In the genomic region with DNA sequence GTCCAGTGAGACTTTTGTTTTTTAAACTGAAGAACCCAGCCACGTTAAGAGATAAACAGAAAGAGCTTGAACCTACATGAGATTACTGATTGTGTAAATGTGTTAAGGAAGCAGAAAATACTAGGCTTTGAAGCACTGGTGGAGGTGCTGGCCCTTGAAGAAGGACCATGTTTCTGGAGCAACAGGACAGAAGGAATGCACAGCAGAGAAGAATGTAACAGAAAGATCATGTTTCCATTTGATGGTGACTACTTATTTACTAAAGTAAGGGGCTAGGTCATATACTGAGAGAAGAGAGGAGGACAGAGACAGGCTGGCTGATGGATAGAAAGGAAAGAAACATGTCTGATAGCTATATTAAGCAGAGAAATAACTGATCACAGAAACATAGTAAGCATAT, we compare ENCODE assay signal across 24 cellular contexts.
DNase-seq lines count a peak whose midpoint lies in the region; ATAC-seq, FAIRE-seq and TF ChIP-seq lines count a peak whose summit lies in the region.
"Had no signal": no experiment of that assay in that cellular context is flagged by ENCODE, and none has a peak within 500 bp of the region (broad histone marks: within the 10 kb centered on the region; RNA-seq: fewer than 3 reads in every experiment).

No MANE protein-coding gene starts in this region.

- H3K79me1 ChIP-seq in IMR-90 (ENCODE audit: low read depth in 1 of 2, low read length in 2 of 2): no peaks in the 10 kb centered on the region; a peak in 1 of 4 replicates

- H3K27me3 Mint-ChIP-seq in astrocyte (ENCODE audit: low read depth, unreplicated experiment): no peaks in the 10 kb centered on the region
- H3K27me3 Mint-ChIP-seq in activated T-cell treated with anti-CD3 and anti-CD28 coated beads, Interleukin-2, amount 50 U/mL, for 24 hours: no peaks in the 10 kb centered on the region
- H3K27me3 Mint-ChIP-seq: CD4-positive, CD25-positive, alpha-beta regulatory T cell; CD8-positive, alpha-beta memory T cell had no signal

- dilution Hi-C loops in IMR-90 (cut with HindIII; ENCODE audit: low sequenced_read_pairs, unreplicated experiment): no loop called here

- ATAC-seq in IMR-90 (ENCODE audit: low read depth) (peak; percentile 89), GM21619 (IDR thresholded peaks at IDR 0.05; ENCODE audit: unreplicated experiment) (no peak)
- ATAC-seq: GM23338, HCT116, HepG2 had no signal

- WGBS in IMR-90 (ENCODE audit: extremely low coverage in 2 of 2, insufficient read length in 1 of 2), 2 experiments: 80% methylated on average over 1 of the region's 1 CpG; no CpG with 5 or more reads in 1 of the 2 experiments

- no peaks in the 10 kb centered on the region for H3K79me2 ChIP-seq in astrocyte (ENCODE audit: insufficient read depth, low read length)

- CTCF ChIA-PET in IMR-90 (lab: Yijun Ruan, JAX): interaction anchor here (0.9 kb wide), 1 partner anchor 96 kb away, joined by 3 read pairs; no protein-coding TSS in a partner anchor

- no peak overlapping the region for H3K27ac Mint-ChIP-seq in astrocyte (ENCODE audit: unreplicated experiment)
- no peak overlapping the region for H3K27ac Mint-ChIP-seq in activated T-cell treated with anti-CD3 and anti-CD28 coated beads, Interleukin-2, amount 50 U/mL, for 24 hours
- H3K27ac Mint-ChIP-seq: CD4-positive, CD25-positive, alpha-beta regulatory T cell; CD8-positive, alpha-beta memory T cell; GM23338; HFFc6 had no signal

- H2AK9ac ChIP-seq in IMR-90 (replicated peaks; ENCODE audit: low read depth, low read length, poor library complexity): no peak overlapping the region

- DNase-seq in IMR-90: peak; percentile 31
- no peak for DNase-seq in astrocyte (ENCODE audit: low read depth)
- peak; percentile 8 for DNase-seq in fibroblast of the aortic adventitia (ENCODE audit: low read depth)
- peak; percentile 1 for DNase-seq in skeletal muscle cell (ENCODE audit: low read depth)
- DNase-seq in DMS79 (lab: John Stamatoyannopoulos, UW): no peak
- no peak for DNase-seq in activated T-cell treated with anti-CD3 and anti-CD28 coated beads, Interleukin-2, amount 50 U/mL, for 24 hours
- no peak for DNase-seq in ascending aorta (ENCODE audit: low spot score in 2 of 2)
- DNase-seq: ACHN; BE2C; C1 segment of cervical spinal cord; CD4-positive, CD25-positive, alpha-beta regulatory T cell; CD8-positive, alpha-beta memory T cell; COR-L47; DMS 273 treated with DMSO at 0.1 percent for 48 hours; DMS53; GDM1; H7; HFFc6 had no signal

- H4K5ac ChIP-seq in IMR-90 (ENCODE audit: low read depth, low read length): no peak overlapping the region

- no peak overlapping the region for H2AK5ac ChIP-seq in IMR-90 (ENCODE audit: low read depth, low read length)

- no peak overlapping the region for H2AFZ ChIP-seq in IMR-90 (replicated peaks; ENCODE audit: low read length, poor library complexity)
- H2AFZ ChIP-seq in astrocyte (ENCODE audit: low read depth, low read length): no peak overlapping the region
- H2AFZ ChIP-seq: GM23338 had no signal

- no peak overlapping the region for H4K91ac ChIP-seq in IMR-90 (ENCODE audit: insufficient read depth, low read depth, low read length)

- no peak overlapping the region for H3K4ac ChIP-seq in IMR-90 (ENCODE audit: low read depth, low read length)

- no peak overlapping the region for H3K56ac ChIP-seq in IMR-90 (ENCODE audit: extremely low read depth, insufficient read depth, low read length)

- H3K27me3 ChIP-seq in IMR-90 (ENCODE audit: control insufficient read depth, insufficient read depth, low read length) (no peaks in the 10 kb centered on the region), astrocyte (ENCODE audit: insufficient read depth, low read length) (no peaks in the 10 kb centered on the region), ascending aorta (no peaks in the 10 kb centered on the region)
- H3K27me3 ChIP-seq: BE2C had no signal

- TF ChIP-seq RAD21 in IMR-90 (IDR thresholded peaks at IDR 0.05; ENCODE audit: low read length): no peak

- in situ Hi-C loops in IMR-90 (cut with MboI; ENCODE audit: low sequenced_read_pairs): no loop called here

- FAIRE-seq in astrocyte (lab: Jason Lieb, UNC): peak; percentile 37
- FAIRE-seq: A204.1, GM18507 had no signal

- no peak overlapping the region for H3K4me3 ChIP-seq in IMR-90 (ENCODE audit: insufficient read depth, low read depth, low read length)
- H3K4me3 ChIP-seq in astrocyte (ENCODE audit: insufficient read depth, low read depth, low read length): no peak overlapping the region
- H3K4me3 ChIP-seq in fibroblast of the aortic adventitia (ENCODE audit: low read depth, low read length): no peak overlapping the region
- H3K4me3 ChIP-seq in skeletal muscle cell (ENCODE audit: low read depth, low read length): no peak overlapping the region
- no peak overlapping the region for H3K4me3 ChIP-seq in ascending aorta
- H3K4me3 ChIP-seq: GM23338 had no signal

- H3K18ac ChIP-seq in IMR-90 (ENCODE audit: low read depth, low read length): no peak overlapping the region

- no peaks in the 10 kb centered on the region for H3K36me3 Mint-ChIP-seq in astrocyte (ENCODE audit: low read depth, unreplicated experiment)
- peaks cover 25% of the 10 kb centered on the region for H3K36me3 Mint-ChIP-seq in activated T-cell treated with anti-CD3 and anti-CD28 coated beads, Interleukin-2, amount 50 U/mL, for 24 hours (ENCODE audit: low read depth)

- H3K4me2 ChIP-seq in IMR-90 (ENCODE audit: low read depth, low read length): peak overlapping the region; percentile 16; the same call in 1 of the 2 replicates
- H3K4me2 ChIP-seq in astrocyte (ENCODE audit: low read length): no peak overlapping the region
- H3K4me2 ChIP-seq: GM23338 had no signal

- no peaks in the 10 kb centered on the region for H3K9me1 ChIP-seq in IMR-90 (ENCODE audit: insufficient read depth, low read length)

- H3K9me3 Mint-ChIP-seq in astrocyte (ENCODE audit: unreplicated experiment): no peaks in the 10 kb centered on the region
- H3K9me3 Mint-ChIP-seq in activated T-cell treated with anti-CD3 and anti-CD28 coated beads, Interleukin-2, amount 50 U/mL, for 24 hours: no peaks in the 10 kb centered on the region
- H3K9me3 Mint-ChIP-seq: CD4-positive, CD25-positive, alpha-beta regulatory T cell; CD8-positive, alpha-beta memory T cell; GM23338; HFFc6 had no signal

- no peak overlapping the region for H2BK120ac ChIP-seq in IMR-90 (ENCODE audit: low read depth, low read length)

- H3K4me1 Mint-ChIP-seq in astrocyte (ENCODE audit: low read depth, unreplicated experiment): no peaks in the 10 kb centered on the region
- no peaks in the 10 kb centered on the region for H3K4me1 Mint-ChIP-seq in activated T-cell treated with anti-CD3 and anti-CD28 coated beads, Interleukin-2, amount 50 U/mL, for 24 hours (ENCODE audit: low read depth)
- H3K4me1 Mint-ChIP-seq: CD8-positive, alpha-beta memory T cell had no signal

- no peak overlapping the region for H3K23ac ChIP-seq in IMR-90 (ENCODE audit: low read depth, low read length)

- TF ChIP-seq POLR2A in IMR-90 (IDR thresholded peaks at IDR 0.05; ENCODE audit: low read depth, low read length): no peak

- H2BK20ac ChIP-seq in IMR-90 (ENCODE audit: low read depth, low read length): no peak overlapping the region

- POLR2A ChIA-PET in IMR-90 (lab: Charles Lee; ENCODE audit: unreplicated experiment): no interaction called here

- H3K9me3 ChIP-seq in IMR-90 (ENCODE audit: control insufficient read depth, insufficient read depth, low read length) (no peaks in the 10 kb centered on the region), astrocyte (ENCODE audit: insufficient read depth, low read depth, low read length) (no peaks in the 10 kb centered on the region), ascending aorta (no peaks in the 10 kb centered on the region)
- H3K9me3 ChIP-seq: BE2C had no signal

- no peak overlapping the region for H3K4me3 Mint-ChIP-seq in astrocyte (ENCODE audit: unreplicated experiment)
- no peak overlapping the region for H3K4me3 Mint-ChIP-seq in activated T-cell treated with anti-CD3 and anti-CD28 coated beads, Interleukin-2, amount 50 U/mL, for 24 hours
- H3K4me3 Mint-ChIP-seq: CD4-positive, CD25-positive, alpha-beta regulatory T cell; CD8-positive, alpha-beta memory T cell; GM23338; HFFc6 had no signal

- no peak overlapping the region for H3K14ac ChIP-seq in IMR-90 (replicated peaks; ENCODE audit: low read depth, low read length)

- H4K8ac ChIP-seq in IMR-90 (ENCODE audit: low read depth in 2 of 2, low read length in 2 of 2): no peak overlapping the region

- BruUV-seq in IMR-90 (replicated peaks; lab: Mats Ljungman, UMichigan): no TSS peak

- intact Hi-C loops in IMR-90 (cut with micrococcal nuclease) (no loop called here), ascending aorta (cut with DNase I) (no loop called here)

- TF ChIP-seq CTCF in IMR-90 (conservative IDR thresholded peaks at IDR 0.05; ENCODE audit: low read depth, low read length) (no peak), astrocyte (IDR thresholded peaks at IDR 0.05; ENCODE audit: insufficient read depth, low read depth, low read length) (no peak), fibroblast of the aortic adventitia (IDR thresholded peaks at IDR 0.05; ENCODE audit: insufficient read depth, low read length) (no peak), ascending aorta (IDR thresholded peaks at IDR 0.05) (no peak)

- H3K4me1 ChIP-seq in IMR-90 (ENCODE audit: control insufficient read depth, insufficient read depth, low read length) (no peaks in the 10 kb centered on the region), astrocyte (ENCODE audit: insufficient read depth, low read length) (no peaks in the 10 kb centered on the region), ascending aorta (no peaks in the 10 kb centered on the region)
- H3K4me1 ChIP-seq: BE2C had no signal

- H3K27ac ChIP-seq in IMR-90 (ENCODE audit: insufficient read depth, low read length): no peak overlapping the region
- H3K27ac ChIP-seq in astrocyte (ENCODE audit: low read depth, low read length): no peak overlapping the region
- H3K27ac ChIP-seq in ascending aorta: no peak overlapping the region

- no peak overlapping the region for H3K9ac ChIP-seq in IMR-90 (ENCODE audit: low read depth, low read length)
- no peak overlapping the region for H3K9ac ChIP-seq in astrocyte (ENCODE audit: low read length)

- no peaks in the 10 kb centered on the region for H3K36me3 ChIP-seq in IMR-90 (ENCODE audit: control insufficient read depth, insufficient read depth, low read length)
- peaks cover 3% of the 10 kb centered on the region for H3K36me3 ChIP-seq in astrocyte (ENCODE audit: insufficient read depth, low read length)
- H3K36me3 ChIP-seq in ascending aorta: peaks cover 3 to 10% of the 10 kb centered on the region in 2 donors
- H3K36me3 ChIP-seq: BE2C had no signal

- H4K20me1 ChIP-seq in IMR-90 (ENCODE audit: insufficient read depth, low read length): no peaks in the 10 kb centered on the region
- no peaks in the 10 kb centered on the region for H4K20me1 ChIP-seq in astrocyte (ENCODE audit: insufficient read depth, low read length)

- H2BK15ac ChIP-seq in IMR-90 (ENCODE audit: low read depth, low read length): no peak overlapping the region

- H2BK5ac ChIP-seq in IMR-90 (ENCODE audit: low read depth, low read length, poor library complexity, severe bottlenecking): no peak overlapping the region

TF ChIP-seq in IMR-90, 13 proteins besides CTCF, POLR2A, EP300 and RAD21 (continues in another document):
- TF ChIP-seq BHLHE40 (IDR thresholded peaks at IDR 0.05; ENCODE audit: low read depth, low read length) (no peak), NFE2L2 (IDR thresholded peaks at IDR 0.05; ENCODE audit: low read depth, low read length) (no peak), CHD1 (IDR thresholded peaks at IDR 0.05; ENCODE audit: low read depth, low read length) (no peak)

Comparison
In these comparisons a context has a peak if more than half of its experiments do, and no peak if none do; other contexts are left out.
1. DNase-seq: peak in IMR-90 (single experiment), fibroblast of the aortic adventitia (single experiment) and skeletal muscle cell (single experiment); none in astrocyte (single experiment), DMS79 (single experiment), activated T-cell treated with anti-CD3 and anti-CD28 coated beads, Interleukin-2, amount 50 U/mL, for 24 hours (single experiment) and ascending aorta (0 of 2).